In genomic region chr3:7439101-7439500, GRCh38 we compare ENCODE assay signal across 29 cellular contexts.
"Had no signal": no experiment of that assay in that cellular context is flagged by ENCODE, and none has a peak within 500 bp of the region (broad histone marks: within the 10 kb centered on the region; RNA-seq: fewer than 3 reads in every experiment).

No MANE protein-coding gene starts in this region.

- H3K4me1 ChIP-seq: body of pancreas, breast epithelium had no signal

- ATAC-seq: activated CD8-positive, alpha-beta T cell treated with anti-CD3 and anti-CD28 coated beads for 36 hours; activated naive CD8-positive, alpha-beta T cell treated with anti-CD3 and anti-CD28 coated beads, Interleukin-2, amount 50 U/mL, for 24 hours; body of pancreas had no signal

- H3K4me3 ChIP-seq: body of pancreas, breast epithelium had no signal

- H3K27ac ChIP-seq: body of pancreas, brain microvascular endothelial cell, breast epithelium, VCaP had no signal

- H3K9me3 ChIP-seq: body of pancreas, breast epithelium had no signal

- H3K27me3 ChIP-seq: body of pancreas, brain microvascular endothelial cell, breast epithelium had no signal

- FAIRE-seq: astrocyte, TTC549 had no signal

- H3K36me3 ChIP-seq: brain microvascular endothelial cell, breast epithelium had no signal

- DNase-seq: activated B cell treated with CpG ODN at 0.5 μM for 24 hours; activated CD4-positive, alpha-beta memory T cell treated with anti-CD3 and anti-CD28 coated beads for 36 hours; activated CD4-positive, alpha-beta T cell treated with anti-CD3 and anti-CD28 coated beads for 4 hours; activated CD4-positive, alpha-beta T cell treated with anti-CD3 and anti-CD28 coated beads, Interleukin-2, amount 10 ng/mL, durations not matched to agents 24 days and 14 days; activated CD4-positive, alpha-beta T cell treated with anti-CD3 and anti-CD28 coated beads, Interleukin-2, amount 50 U/mL, for 1 hour; activated CD4-positive, alpha-beta T cell treated with anti-CD3 and anti-CD28 coated beads, Interleukin-2, amount 50 U/mL, for 4 hours; activated CD4-positive, CD25-positive, alpha-beta regulatory T cell treated with anti-CD3 and anti-CD28 coated beads, Interleukin-2, amount 50 U/mL, for 72 hours; activated CD8-positive, alpha-beta memory T cell treated with anti-CD3 and anti-CD28 coated beads, Interleukin-2, amount 50 U/mL, for 4 hours; activated CD8-positive, alpha-beta T cell treated with anti-CD3 and anti-CD28 coated beads for 36 hours; activated effector memory CD4-positive, alpha-beta T cell treated with Interleukin-2 at 50 U/mL for 16 hours; activated gamma-delta T cell; activated naive CD4-positive, alpha-beta T cell treated with anti-CD3 and anti-CD28 coated beads for 36 hours; activated naive CD8-positive, alpha-beta T cell treated with anti-CD3 and anti-CD28 coated beads, Interleukin-2, amount 10 ng/mL, durations not matched to agents 7 days and 5 days; activated naive CD8-positive, alpha-beta T cell treated with anti-CD3 and anti-CD28 coated beads, Interleukin-2, amount 50 U/mL, for 24 hours; activated T-cell treated with anti-CD3 and anti-CD28 coated beads, Interleukin-2, amount 50 U/mL, for 24 hours; activated T-cell treated with anti-CD3 and anti-CD28 coated beads, Interleukin-2, amount 50 U/mL, for 48 hours; amniotic stem cell; aorta; body of pancreas; brain microvascular endothelial cell; central memory CD4-positive, alpha-beta T cell; SW 1271; T-helper 1 cell; T-helper 2 cell; T-helper 9 cell had no signal
